Comparison of ENCODE assay signal across 9 cellular contexts in genomic region chr10:77251297-77252013, GRCh38.
DNase-seq lines count a peak whose midpoint lies in the region; ATAC-seq and TF ChIP-seq lines count a peak whose summit lies in the region.
"Had no signal": no experiment of that assay in that cellular context is flagged by ENCODE, and none has a peak within 500 bp of the region (broad histone marks: within the 10 kb centered on the region; RNA-seq: fewer than 3 reads in every experiment).

No MANE protein-coding gene starts in this region.

- 35 to 58% methylated on average over 2 to 4 of the region's 6 CpGs for WGBS in endodermal cell (ENCODE audit: insufficient coverage in 1 of 2, insufficient read length in 1 of 2), 2 experiments

- H3K36me3 Mint-ChIP-seq in endodermal cell (ENCODE audit: low read depth) = no peaks in the 10 kb centered on the region
- H3K36me3 Mint-ChIP-seq: activated naive CD8-positive, alpha-beta T cell treated with anti-CD3 and anti-CD28 coated beads, Interleukin-2, amount 10 ng/mL, durations not matched to agents 7 days and 5 days had no signal

- no peak overlapping the region for H3K27ac Mint-ChIP-seq in endodermal cell
- H3K27ac Mint-ChIP-seq: activated naive CD8-positive, alpha-beta T cell treated with anti-CD3 and anti-CD28 coated beads, Interleukin-2, amount 10 ng/mL, durations not matched to agents 7 days and 5 days had no signal

- no peak overlapping the region for H3K9ac ChIP-seq in endodermal cell (ENCODE audit: extremely low read depth, low read length, poor library complexity, severe bottlenecking)

- no peaks in the 10 kb centered on the region for H3K9me3 Mint-ChIP-seq in endodermal cell

- DNase-seq in ELR (ENCODE audit: low read depth) (peak; percentile 79), NCI-H69 (lab: John Stamatoyannopoulos, UW) (peak; percentile 43), endodermal cell (peak; percentile 77), retinal pigment epithelial cell (ENCODE audit: low read depth) (no peak), hippocampal formation (lab: John Stamatoyannopoulos, UW) (no peak)
- DNase-seq: activated naive CD8-positive, alpha-beta T cell treated with anti-CD3 and anti-CD28 coated beads, Interleukin-2, amount 10 ng/mL, durations not matched to agents 7 days and 5 days had no signal

- H3K4me3 ChIP-seq in endodermal cell (ENCODE audit: low read length) (no peak overlapping the region), retinal pigment epithelial cell (ENCODE audit: low read length) (no peak overlapping the region)

- no peaks in the 10 kb centered on the region for H3K36me3 ChIP-seq in endodermal cell (ENCODE audit: control insufficient read depth, insufficient read depth, low read length)

- H3K27me3 ChIP-seq in endodermal cell (ENCODE audit: control insufficient read depth, insufficient read depth, low read length, poor library complexity, severe bottlenecking) = peaks cover 30% of the 10 kb centered on the region

- no peak for ATAC-seq in HG03095 (IDR thresholded peaks at IDR 0.05; ENCODE audit: unreplicated experiment)
- ATAC-seq in activated CD4-positive, CD25-positive, alpha-beta regulatory T cell treated with anti-CD3 and anti-CD28 coated beads, Interleukin-2, amount 50 U/mL, for 24 hours = no peak

- peaks cover 21% of the 10 kb centered on the region for H3K27me3 Mint-ChIP-seq in endodermal cell (ENCODE audit: insufficient read depth)

- TF ChIP-seq CTCF in 22Rv1 (IDR thresholded peaks at IDR 0.05) (peak; percentile 78), endodermal cell (conservative IDR thresholded peaks at IDR 0.05) (peak; percentile 84), retinal pigment epithelial cell (conservative IDR thresholded peaks at IDR 0.05; ENCODE audit: low read depth, low read length) (peak; percentile 89)

- no peak overlapping the region for H3K4me3 Mint-ChIP-seq in endodermal cell
- H3K4me3 Mint-ChIP-seq: activated naive CD8-positive, alpha-beta T cell treated with anti-CD3 and anti-CD28 coated beads, Interleukin-2, amount 10 ng/mL, durations not matched to agents 7 days and 5 days had no signal

- H3K9me3 ChIP-seq in endodermal cell (ENCODE audit: control insufficient read depth, low read length) = no peaks in the 10 kb centered on the region

- peaks cover 45% of the 10 kb centered on the region for H3K4me1 Mint-ChIP-seq in endodermal cell

- H3K4me1 ChIP-seq in endodermal cell (ENCODE audit: control insufficient read depth, insufficient read depth, low read length) = peaks cover 21% of the 10 kb centered on the region

- H3K27ac ChIP-seq in 22Rv1 = peak overlapping the region; percentile 58
- H3K27ac ChIP-seq in endodermal cell (ENCODE audit: low read depth, low read length) = no peak overlapping the region

Comparison
In these comparisons a context has a peak if more than half of its experiments do, and no peak if none do; other contexts are left out.
1. DNase-seq: peak in ELR (single experiment), NCI-H69 (single experiment) and endodermal cell (single experiment); none in retinal pigment epithelial cell (single experiment) and hippocampal formation (0 of 2).
2. Peak in every context shown above with its lines, with median percentiles within 50 percentile points of each other: CTCF ChIP-seq.